ENCODE assay signal across 30 cellular contexts in genomic region chr18:63585988-63586387, GRCh38. TPM values are rescaled to one million over a fixed set of nuclear protein-coding genes. Genes with fewer than 3 reads are reported as not detected.
"Had no signal": no experiment of that assay in that cellular context is flagged by ENCODE, and none has a peak within 500 bp of the region (broad histone marks: within the 10 kb centered on the region; RNA-seq: fewer than 3 reads in every experiment).

No MANE protein-coding gene starts in this region.

- H3K27ac ChIP-seq: cardiac muscle cell, left lung, neural progenitor cell, testis, VCaP had no signal

- H3K4me3 ChIP-seq: cardiac muscle cell, left lung, lung, neural progenitor cell, testis had no signal

- H3K36me3 ChIP-seq: cardiac muscle cell, left lung, neural progenitor cell had no signal

- H3K4me1 ChIP-seq: neural progenitor cell, testis had no signal

- H3K9me3 Mint-ChIP-seq: activated CD4-positive, alpha-beta T cell treated with anti-CD3 and anti-CD28 coated beads, Interleukin-2, amount 10 ng/mL, durations not matched to agents 7 days and 5 days; activated CD8-positive, alpha-beta T cell treated with anti-CD3 and anti-CD28 coated beads for 36 hours; activated naive CD8-positive, alpha-beta T cell treated with anti-CD3 and anti-CD28 coated beads, Interleukin-2, amount 50 U/mL, for 24 hours; activated T-helper 1 cell treated with anti-CD3 and anti-CD28 coated beads, Interleukin-12 subunit alpha, Interleukin-12 subunit beta, Interleukin-2, Interleukin-4 antibody, amounts not matched to agents 30 ng/mL and 10 ng/mL and 1 ng/mL, durations not matched to agents 14 hours and 24 hours and 36 hours; neural progenitor cell; stimulated activated naive B cell treated with anti-CD40 and anti-IgM and Interleukin-4, amounts not matched to agents 10 μg/mL and 1 μg/mL and 100 μg/mL, for 72 hours had no signal

- H3K4me1 Mint-ChIP-seq: activated CD4-positive, alpha-beta T cell treated with anti-CD3 and anti-CD28 coated beads, Interleukin-2, amount 10 ng/mL, durations not matched to agents 7 days and 5 days; activated CD8-positive, alpha-beta memory T cell treated with anti-CD3 and anti-CD28 coated beads, Interleukin-2, amount 10 ng/mL, durations not matched to agents 7 days and 5 days; activated naive CD8-positive, alpha-beta T cell treated with anti-CD3 and anti-CD28 coated beads, Interleukin-2, amount 50 U/mL, for 24 hours; immature natural killer cell; neural progenitor cell; stimulated activated naive B cell treated with anti-CD40 and anti-IgM and Interleukin-4, amounts not matched to agents 10 μg/mL and 1 μg/mL and 100 μg/mL, for 72 hours had no signal

- H3K9me3 ChIP-seq: testis had no signal

- H3K27me3 ChIP-seq: cardiac muscle cell, left lung, neural progenitor cell, testis had no signal

- ATAC-seq: activated CD4-positive, CD25-positive, alpha-beta regulatory T cell treated with anti-CD3 and anti-CD28 coated beads, Interleukin-2, amount 50 U/mL, for 24 hours; activated CD8-positive, alpha-beta memory T cell treated with anti-CD3 and anti-CD28 coated beads, Interleukin-2, amount 10 ng/mL, durations not matched to agents 7 days and 5 days; activated CD8-positive, alpha-beta T cell treated with anti-CD3 and anti-CD28 coated beads for 36 hours; activated naive CD8-positive, alpha-beta T cell treated with anti-CD3 and anti-CD28 coated beads, Interleukin-2, amount 50 U/mL, for 24 hours; left lung; naive thymus-derived CD4-positive, alpha-beta T cell; sciatic nerve; stimulated activated naive B cell treated with anti-CD40 and anti-IgM and Interleukin-4, amounts not matched to agents 10 μg/mL and 1 μg/mL and 100 μg/mL, for 72 hours; T-helper 17 cell had no signal

- DNase-seq: activated CD4-positive, alpha-beta T cell treated with anti-CD3 and anti-CD28 coated beads, Interleukin-2, amount 10 ng/mL, durations not matched to agents 7 days and 5 days; activated CD8-positive, alpha-beta memory T cell treated with anti-CD3 and anti-CD28 coated beads, Interleukin-2, amount 10 ng/mL, durations not matched to agents 7 days and 5 days; activated CD8-positive, alpha-beta T cell treated with anti-CD3 and anti-CD28 coated beads for 36 hours; activated gamma-delta T cell; activated naive CD4-positive, alpha-beta T cell treated with anti-CD3 and anti-CD28 coated beads, Interleukin-2, amount 50 U/mL, for 16 hours; activated naive CD8-positive, alpha-beta T cell treated with anti-CD3 and anti-CD28 coated beads, Interleukin-2, amount 50 U/mL, for 24 hours; cortex of kidney; foreskin melanocyte; immature natural killer cell; kidney glomerular epithelial cell; left lung; naive thymus-derived CD4-positive, alpha-beta T cell; posterior cingulate gyrus; stimulated activated CD4-positive, alpha-beta T cell treated with anti-CD3 and anti-CD28 coated beads, Interleukin-2, amount 100 ng/mL, for 48 hours; stimulated activated CD8-positive, alpha-beta memory T cell treated with anti-CD3 and anti-CD28 coated beads, Interleukin-4, amount 100 ng/mL, for 48 hours; stimulated activated naive B cell treated with anti-CD40 and anti-IgM and Interleukin-4, amounts not matched to agents 10 μg/mL and 1 μg/mL and 100 μg/mL, for 72 hours; T-helper 17 cell; testis had no signal

- H3K9ac ChIP-seq: neural progenitor cell had no signal

- H3K36me3 Mint-ChIP-seq: activated CD8-positive, alpha-beta memory T cell treated with anti-CD3 and anti-CD28 coated beads, Interleukin-2, amount 10 ng/mL, durations not matched to agents 7 days and 5 days; immature natural killer cell; naive thymus-derived CD4-positive, alpha-beta T cell; neural progenitor cell; stimulated activated naive B cell treated with anti-CD40 and anti-IgM and Interleukin-4, amounts not matched to agents 10 μg/mL and 1 μg/mL and 100 μg/mL, for 72 hours; type B pancreatic cell had no signal

- H3K27ac Mint-ChIP-seq: activated CD4-positive, alpha-beta T cell treated with anti-CD3 and anti-CD28 coated beads, Interleukin-2, amount 10 ng/mL, durations not matched to agents 7 days and 5 days; activated CD8-positive, alpha-beta memory T cell treated with anti-CD3 and anti-CD28 coated beads, Interleukin-2, amount 10 ng/mL, durations not matched to agents 7 days and 5 days; activated CD8-positive, alpha-beta T cell treated with anti-CD3 and anti-CD28 coated beads for 36 hours; activated naive CD8-positive, alpha-beta T cell treated with anti-CD3 and anti-CD28 coated beads, Interleukin-2, amount 50 U/mL, for 24 hours; activated T-helper 1 cell treated with anti-CD3 and anti-CD28 coated beads, Interleukin-12 subunit alpha, Interleukin-12 subunit beta, Interleukin-2, Interleukin-4 antibody, amounts not matched to agents 30 ng/mL and 10 ng/mL and 1 ng/mL, durations not matched to agents 14 hours and 24 hours and 36 hours; immature natural killer cell; naive thymus-derived CD4-positive, alpha-beta T cell; T-helper 17 cell; type B pancreatic cell had no signal

- H3K4me3 Mint-ChIP-seq: activated CD4-positive, alpha-beta T cell treated with anti-CD3 and anti-CD28 coated beads, Interleukin-2, amount 10 ng/mL, durations not matched to agents 7 days and 5 days; activated CD8-positive, alpha-beta memory T cell treated with anti-CD3 and anti-CD28 coated beads, Interleukin-2, amount 10 ng/mL, durations not matched to agents 7 days and 5 days; activated CD8-positive, alpha-beta T cell treated with anti-CD3 and anti-CD28 coated beads for 36 hours; activated naive CD8-positive, alpha-beta T cell treated with anti-CD3 and anti-CD28 coated beads, Interleukin-2, amount 50 U/mL, for 24 hours; activated T-helper 1 cell treated with anti-CD3 and anti-CD28 coated beads, Interleukin-12 subunit alpha, Interleukin-12 subunit beta, Interleukin-2, Interleukin-4 antibody, amounts not matched to agents 30 ng/mL and 10 ng/mL and 1 ng/mL, durations not matched to agents 14 hours and 24 hours and 36 hours; immature natural killer cell; naive thymus-derived CD4-positive, alpha-beta T cell; neural progenitor cell; stimulated activated naive B cell treated with anti-CD40 and anti-IgM and Interleukin-4, amounts not matched to agents 10 μg/mL and 1 μg/mL and 100 μg/mL, for 72 hours; T-helper 17 cell; type B pancreatic cell had no signal

- H3K27me3 Mint-ChIP-seq: type B pancreatic cell had no signal

RNA-seq across cellular contexts. Expression of gene SERPINB13, which starts 1.2 kb away (rescaled TPM):
- total RNA-seq: activated CD4-positive, alpha-beta T cell treated with anti-CD3 and anti-CD28 coated beads, Interleukin-2, amount 10 ng/mL, durations not matched to agents 7 days and 5 days; activated CD8-positive, alpha-beta memory T cell treated with anti-CD3 and anti-CD28 coated beads, Interleukin-2, amount 10 ng/mL, durations not matched to agents 7 days and 5 days; activated CD8-positive, alpha-beta T cell treated with anti-CD3 and anti-CD28 coated beads for 36 hours; activated T-helper 1 cell treated with anti-CD3 and anti-CD28 coated beads, Interleukin-12 subunit alpha, Interleukin-12 subunit beta, Interleukin-2, Interleukin-4 antibody, amounts not matched to agents 30 ng/mL and 10 ng/mL and 1 ng/mL, durations not matched to agents 14 hours and 24 hours and 36 hours; cardiac muscle cell; cerebellum; epithelial cell of proximal tubule; left lung; naive thymus-derived CD4-positive, alpha-beta T cell; omental fat pad; renal cortical epithelial cell; sciatic nerve; T-helper 17 cell; testis had no signal
- polyA plus RNA-seq: cardiac muscle cell; immature natural killer cell; naive thymus-derived CD4-positive, alpha-beta T cell had no signal

RNA-seq across cellular contexts. Expression of gene SERPINB12, which starts 43.8 kb away (rescaled TPM):
- total RNA-seq: activated CD4-positive, alpha-beta T cell treated with anti-CD3 and anti-CD28 coated beads, Interleukin-2, amount 10 ng/mL, durations not matched to agents 7 days and 5 days; activated CD8-positive, alpha-beta memory T cell treated with anti-CD3 and anti-CD28 coated beads, Interleukin-2, amount 10 ng/mL, durations not matched to agents 7 days and 5 days; activated CD8-positive, alpha-beta T cell treated with anti-CD3 and anti-CD28 coated beads for 36 hours; activated T-helper 1 cell treated with anti-CD3 and anti-CD28 coated beads, Interleukin-12 subunit alpha, Interleukin-12 subunit beta, Interleukin-2, Interleukin-4 antibody, amounts not matched to agents 30 ng/mL and 10 ng/mL and 1 ng/mL, durations not matched to agents 14 hours and 24 hours and 36 hours; cardiac muscle cell; cerebellum; epithelial cell of proximal tubule; left lung; lung; naive thymus-derived CD4-positive, alpha-beta T cell; omental fat pad; renal cortical epithelial cell; sciatic nerve; T-helper 17 cell had no signal
- polyA plus RNA-seq: cardiac muscle cell; immature natural killer cell; lung; naive thymus-derived CD4-positive, alpha-beta T cell had no signal

RNA-seq across cellular contexts. Expression of gene SERPINB4, which starts 58.1 kb away (rescaled TPM):
- total RNA-seq: activated CD4-positive, alpha-beta T cell treated with anti-CD3 and anti-CD28 coated beads, Interleukin-2, amount 10 ng/mL, durations not matched to agents 7 days and 5 days; activated CD8-positive, alpha-beta memory T cell treated with anti-CD3 and anti-CD28 coated beads, Interleukin-2, amount 10 ng/mL, durations not matched to agents 7 days and 5 days; activated CD8-positive, alpha-beta T cell treated with anti-CD3 and anti-CD28 coated beads for 36 hours; activated T-helper 1 cell treated with anti-CD3 and anti-CD28 coated beads, Interleukin-12 subunit alpha, Interleukin-12 subunit beta, Interleukin-2, Interleukin-4 antibody, amounts not matched to agents 30 ng/mL and 10 ng/mL and 1 ng/mL, durations not matched to agents 14 hours and 24 hours and 36 hours; cardiac muscle cell; cerebellum; epithelial cell of proximal tubule; naive thymus-derived CD4-positive, alpha-beta T cell; omental fat pad; sciatic nerve; T-helper 17 cell had no signal
- polyA plus RNA-seq: cardiac muscle cell; immature natural killer cell; naive thymus-derived CD4-positive, alpha-beta T cell had no signal
